Comparison of ENCODE assay signal across 8 cellular contexts in the genomic region with DNA sequence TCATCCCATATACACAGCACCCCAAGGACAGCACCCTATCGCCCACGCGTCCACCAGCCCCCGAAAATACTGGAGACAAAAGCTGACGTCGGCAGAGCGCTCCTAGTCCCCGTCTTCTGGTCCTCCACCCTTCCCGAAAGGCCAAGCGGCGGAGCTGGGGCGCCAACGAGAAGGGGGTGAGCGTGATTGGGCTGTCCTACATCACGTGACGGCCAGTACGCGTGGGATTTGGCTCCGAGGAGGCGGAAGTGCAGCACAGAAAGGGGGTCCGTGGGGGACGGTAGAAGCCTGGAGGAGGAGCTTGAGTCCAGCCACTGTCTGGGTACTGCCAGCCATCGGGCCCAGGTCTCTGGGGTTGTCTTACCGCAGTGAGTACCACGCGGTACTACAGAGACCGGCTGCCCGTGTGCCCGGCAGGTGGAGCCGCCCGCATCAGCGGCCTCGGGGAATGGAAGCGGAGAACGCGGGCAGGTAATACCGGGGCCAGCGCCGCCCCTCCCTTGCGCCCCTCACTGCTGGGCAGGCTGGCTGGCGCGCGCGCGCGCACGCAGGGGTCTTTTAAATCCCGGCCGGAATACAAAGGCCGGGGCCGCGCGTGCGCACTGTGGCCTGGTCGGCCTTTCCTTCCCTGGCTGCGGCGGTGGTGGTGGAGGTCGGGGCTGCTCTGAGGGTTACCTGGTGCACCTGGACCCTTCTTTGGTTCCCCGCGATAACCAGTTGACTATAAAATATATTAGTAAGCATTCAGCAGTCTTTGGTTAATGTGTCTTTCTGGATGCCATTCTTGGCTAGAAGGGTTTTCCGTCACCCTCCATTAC. TPM values are rescaled to one million over a fixed set of nuclear protein-coding genes. Genes with fewer than 3 reads are reported as not detected.
DNase-seq lines count a peak whose midpoint lies in the region; ATAC-seq and TF ChIP-seq lines count a peak whose summit lies in the region.

Gene TDG, plus strand, starts transcription at position 283 of the 818 bp plus-strand sequence. Its CDS starts 166 bp downstream, at position 449.

- H3K4me1 Mint-ChIP-seq in activated naive CD8-positive, alpha-beta T cell (ENCODE audit: low read depth), result peaks cover 53% of the 10 kb centered on the region

- H3K9me3 Mint-ChIP-seq in activated naive CD8-positive, alpha-beta T cell (ENCODE audit: low read depth), result no peaks in the 10 kb centered on the region

- H2AFZ ChIP-seq in osteoblast (ENCODE audit: low read length), result peak within 1 kb of the TSS; percentile 81

- POLR2A ChIA-PET in GM10248 (lab: Yijun Ruan, JAX), result interaction anchor here (0.5 to 2.1 kb wide), 5 partner anchors 9 to 36 kb away, joined by 3 to 15 read pairs (median 3); partner anchors contain the start of gene HSP90B1

- H3K27me3 Mint-ChIP-seq in activated naive CD8-positive, alpha-beta T cell, result no peaks in the 10 kb centered on the region

- peak within 1 kb of the TSS; percentile 93 for H3K27ac ChIP-seq in osteoblast (ENCODE audit: low read depth, low read length)
- peak within 1 kb of the TSS; percentile 82 to 94 for H3K27ac ChIP-seq in thoracic aorta

- H3K27me3 ChIP-seq in osteoblast (ENCODE audit: insufficient read depth, low read length) (no peaks in the 10 kb centered on the region), thoracic aorta (replicated peaks; ENCODE audit: insufficient read depth) (no peaks in the 10 kb centered on the region)

- no peak for TF ChIP-seq CTCF in GM10248 (IDR thresholded peaks at IDR 0.05; ENCODE audit: control extremely low read depth, extremely low read depth, low read depth, missing control alignments)
- peak; percentile 9 for TF ChIP-seq CTCF in osteoblast (IDR thresholded peaks at IDR 0.05; ENCODE audit: extremely low read depth, low read depth, low read length)
- TF ChIP-seq CTCF in thoracic aorta (IDR thresholded peaks at IDR 0.05), result no peak

- peak within 1 kb of the TSS; percentile 98 for H3K27ac Mint-ChIP-seq in activated naive CD8-positive, alpha-beta T cell

- H3K4me2 ChIP-seq in osteoblast (ENCODE audit: insufficient read depth, low read length), result peak within 1 kb of the TSS; percentile 90

- H3K4me1 ChIP-seq in osteoblast (ENCODE audit: insufficient read depth, low read length) (peaks cover 34% of the 10 kb centered on the region), thoracic aorta (ENCODE audit: control insufficient read depth in 1 of 2, low read depth in 2 of 2) (peaks cover 26 to 47% of the 10 kb centered on the region in 2 donors)

- peaks cover 11% of the 10 kb centered on the region for H3K36me3 ChIP-seq in osteoblast (ENCODE audit: insufficient read depth, low read length)
- H3K36me3 ChIP-seq in thoracic aorta, result no peaks in the 10 kb centered on the region

- peak within 1 kb of the TSS; percentile 98 for H3K4me3 Mint-ChIP-seq in activated naive CD8-positive, alpha-beta T cell

- CTCF ChIA-PET in GM10248 (lab: Yijun Ruan, JAX), result interaction anchor here (0.8 to 3.7 kb wide), 7 partner anchors 10 to 143 kb away, joined by 3 to 12 read pairs (median 4); no protein-coding TSS in a partner anchor

- peaks cover 71% of the 10 kb centered on the region for H3K79me2 ChIP-seq in osteoblast (ENCODE audit: insufficient read depth, low read length)

- H3K9me3 ChIP-seq in osteoblast (ENCODE audit: low read depth, low read length) (no peaks in the 10 kb centered on the region), thoracic aorta (no peaks in the 10 kb centered on the region)

- DNase-seq in GM10248 (ENCODE audit: extremely low spot score), result peak; percentile 96
- DNase-seq in NCI-H1092 treated with DMSO at 0.1 percent for 48 hours (lab: John Stamatoyannopoulos, UW), result peak; percentile 98
- peak; percentile 80 for DNase-seq in SKM-1 (lab: John Stamatoyannopoulos, UW; ENCODE audit: unreplicated experiment)
- DNase-seq in glomerular visceral epithelial cell (ENCODE audit: extremely low spot score), result peak; percentile 98
- DNase-seq in osteoblast (ENCODE audit: insufficient read length, low spot score, missing footprints), result peak; percentile 97
- DNase-seq in thoracic aorta (ENCODE audit: low spot score), result peak; percentile 94

- peak; percentile 95 for ATAC-seq in HG02610 (IDR thresholded peaks at IDR 0.05; ENCODE audit: unreplicated experiment)
- ATAC-seq in thoracic aorta (ENCODE audit: insufficient number of reproducible peaks, low FRiP score, low read depth), result peak; percentile 98

- H4K20me1 ChIP-seq in osteoblast (ENCODE audit: insufficient read depth, low read length), result peaks cover 12% of the 10 kb centered on the region

- H3K36me3 Mint-ChIP-seq in activated naive CD8-positive, alpha-beta T cell, result peaks cover 13% of the 10 kb centered on the region

- H3K4me3 ChIP-seq in osteoblast (ENCODE audit: insufficient read depth, low read length), result peak within 1 kb of the TSS; percentile 80
- H3K4me3 ChIP-seq in thoracic aorta, result peak within 1 kb of the TSS; percentile 77

RNA-seq across cellular contexts. Expression of gene TDG, which starts in this region (rescaled TPM):
- 20.9 and 23.2 TPM in 2 replicates for total RNA-seq in osteoblast
- 10 to 100 TPM in 1 of 2 donors, 1 to 10 TPM in 1; 8.0 to 24.5 TPM for total RNA-seq in thoracic aorta

Comparison
In these comparisons a context has a peak if more than half of its experiments do, and no peak if none do; other contexts are left out.
1. Peak in every context shown above with its lines: DNase-seq, ATAC-seq, H3K4me3 ChIP-seq and H3K27ac ChIP-seq.